Comparison of ENCODE assay signal across 29 cellular contexts in the genomic region with DNA sequence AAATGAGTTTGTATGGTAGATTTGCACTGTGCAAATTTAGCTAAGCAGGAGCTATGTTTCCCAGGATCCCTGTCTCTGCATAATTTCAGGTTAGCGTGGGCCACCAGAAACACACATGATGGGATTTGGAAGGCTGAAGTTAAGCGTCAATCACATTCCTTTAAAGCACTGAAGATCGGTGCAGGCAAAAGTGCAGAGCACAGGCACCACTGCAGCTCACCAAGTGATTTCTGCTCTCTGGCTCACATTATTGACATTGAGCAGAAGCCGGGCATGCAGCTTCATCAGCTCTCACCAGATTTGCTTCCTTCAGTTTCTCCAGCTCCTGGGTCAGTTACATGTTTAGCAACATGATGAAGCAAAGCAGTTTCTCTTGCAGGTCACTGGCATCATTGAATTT.
DNase-seq lines count a peak whose midpoint lies in the region; ATAC-seq, FAIRE-seq and TF ChIP-seq lines count a peak whose summit lies in the region.
"Had no signal": no experiment of that assay in that cellular context is flagged by ENCODE, and none has a peak within 500 bp of the region (broad histone marks: within the 10 kb centered on the region; RNA-seq: fewer than 3 reads in every experiment).

No MANE protein-coding gene starts in this region.

- H3K27ac ChIP-seq in A549 (peak overlapping the region; percentile 28 to 65), H1 (ENCODE audit: low read depth, low read length) (no peak overlapping the region), neural progenitor cell (no peak overlapping the region)
- H3K27ac ChIP-seq: brain microvascular endothelial cell, KMS-11, left lung, VCaP had no signal

- H3K9me3 Mint-ChIP-seq in HFFc6 (no peaks in the 10 kb centered on the region), neural progenitor cell (no peaks in the 10 kb centered on the region)
- H3K9me3 Mint-ChIP-seq in activated CD4-positive, alpha-beta T cell treated with anti-CD3 and anti-CD28 coated beads for 36 hours (ENCODE audit: low read depth), result no peaks in the 10 kb centered on the region
- H3K9me3 Mint-ChIP-seq: activated naive CD4-positive, alpha-beta T cell treated with anti-CD3 and anti-CD28 coated beads, Interleukin-2, amount 10 ng/mL, durations not matched to agents 7 days and 5 days; CD8-positive, alpha-beta memory T cell; naive thymus-derived CD8-positive, alpha-beta T cell had no signal

- no peak for ATAC-seq in A549
- ATAC-seq in HG02759 (IDR thresholded peaks at IDR 0.05; ENCODE audit: unreplicated experiment), result no peak
- ATAC-seq in activated CD4-positive, alpha-beta T cell treated with anti-CD3 and anti-CD28 coated beads for 36 hours, result no peak
- ATAC-seq: activated CD8-positive, alpha-beta T cell treated with anti-CD3 and anti-CD28 coated beads, Interleukin-2, amount 10 ng/mL, durations not matched to agents 7 days and 5 days; left lung; naive thymus-derived CD8-positive, alpha-beta T cell had no signal

- 59% methylated on average over 4 of the region's 4 CpGs for WGBS in A549 (ENCODE audit: missing lambda C conversion rate)
- WGBS in H1 (ENCODE audit: extremely low coverage in 1 of 2, insufficient coverage in 1 of 2, insufficient read length in 1 of 2, insufficient replicate concordance in 2 of 2, low coverage in 1 of 2, low lambda C conversion rate in 2 of 2, missing lambda C conversion rate in 1 of 2), 2 experiments, result 76% methylated on average over 4 of the region's 4 CpGs; no CpG with 5 or more reads in 1 of the 2 experiments

- no peak for TF ChIP-seq RAD21 in A549 (conservative IDR thresholded peaks at IDR 0.05 in 1 of 2, IDR thresholded peaks at IDR 0.05 in 1 of 2)
- TF ChIP-seq RAD21 in H1 (IDR thresholded peaks at IDR 0.05 in 1 of 2, conservative IDR thresholded peaks at IDR 0.05 in 1 of 2; ENCODE audit: low read depth in 2 of 2, low read length in 2 of 2), result no peak

- FAIRE-seq in A549 (lab: Jason Lieb, UNC), result no peak
- no peak for FAIRE-seq in H1 (lab: Jason Lieb, UNC)
- FAIRE-seq: islet of Langerhans had no signal

- POLR2A ChIA-PET in A549 (lab: Yijun Ruan, JAX) (no interaction called here), H1 (lab: Charles Lee; ENCODE audit: partially characterized antibody) (no interaction called here)
- POLR2A ChIA-PET in activated CD4-positive, alpha-beta T cell treated with anti-CD3 and anti-CD28 coated beads for 36 hours (lab: Charles Lee), result no interaction called here

- no peaks in the 10 kb centered on the region for H3K79me1 ChIP-seq in H1 (ENCODE audit: low read depth, low read length)

- H3K23me2 ChIP-seq in H1 (ENCODE audit: low read depth, low read length), result no peaks in the 10 kb centered on the region

- no peak overlapping the region for H3K4me3 ChIP-seq in A549
- H3K4me3 ChIP-seq in H1 (ENCODE audit: extremely low read depth in 1 of 4, insufficient read depth in 2 of 4, low read depth in 3 of 4, low read length in 4 of 4), result no peak overlapping the region
- H3K4me3 ChIP-seq in neural progenitor cell, result no peak overlapping the region
- H3K4me3 ChIP-seq: left lung, stomach, tibial nerve had no signal

- intact Hi-C loops in activated CD4-positive, alpha-beta T cell treated with anti-CD3 and anti-CD28 coated beads for 36 hours (cut with DNase I, micrococcal nuclease), result loop anchor here in 1 of 2 experiments (5.0 kb wide), 1 partner anchor 397 kb away; no protein-coding TSS in a partner anchor

- H3K18ac ChIP-seq in H1 (ENCODE audit: extremely low read depth, low read length), result no peak overlapping the region

- H2BK120ac ChIP-seq in H1 (replicated peaks; ENCODE audit: low read depth, low read length), result no peak overlapping the region

- H2BK12ac ChIP-seq in H1 (ENCODE audit: low read depth, low read length), result no peak overlapping the region

- H3K23ac ChIP-seq in H1 (ENCODE audit: insufficient read length), result no peak overlapping the region

- H3K56ac ChIP-seq in H1 (replicated peaks; ENCODE audit: insufficient read length, low read depth, low read length), result no peak overlapping the region

- H4K8ac ChIP-seq in H1 (ENCODE audit: extremely low read depth, insufficient read depth, low read length), result no peak overlapping the region

- H4K5ac ChIP-seq in H1 (ENCODE audit: insufficient read length, low read depth, low read length), result no peak overlapping the region

- CTCF ChIA-PET in A549 (lab: Yijun Ruan, JAX), result interaction anchor here (0.9 kb wide), 2 partner anchors 89 to 343 kb away, joined by 3 read pairs; no protein-coding TSS in a partner anchor
- CTCF ChIA-PET in H1 (lab: Charles Lee; ENCODE audit: partially characterized antibody), result interaction anchor here (0.5 to 1.6 kb wide), 2 partner anchors 30 to 43 kb away, joined by 3 to 4 read pairs; no protein-coding TSS in a partner anchor
- CTCF ChIA-PET in activated CD4-positive, alpha-beta T cell treated with anti-CD3 and anti-CD28 coated beads for 36 hours (lab: Charles Lee), result no interaction called here

- TF ChIP-seq CTCF in A549 (IDR thresholded peaks at IDR 0.05) (no peak), HFFc6 (IDR thresholded peaks at IDR 0.05) (no peak), H1 (IDR thresholded peaks at IDR 0.05; ENCODE audit: control extremely low read depth in 1 of 3, insufficient read depth in 1 of 3, low read depth in 1 of 3, low read length in 3 of 3) (no peak), neural progenitor cell (IDR thresholded peaks at IDR 0.05) (no peak)

- H3K36me3 Mint-ChIP-seq in HFFc6 (ENCODE audit: low read depth), result no peaks in the 10 kb centered on the region
- no peaks in the 10 kb centered on the region for H3K36me3 Mint-ChIP-seq in neural progenitor cell
- no peaks in the 10 kb centered on the region for H3K36me3 Mint-ChIP-seq in activated CD4-positive, alpha-beta T cell treated with anti-CD3 and anti-CD28 coated beads for 36 hours (ENCODE audit: low read depth)
- H3K36me3 Mint-ChIP-seq: CD8-positive, alpha-beta memory T cell; naive thymus-derived CD8-positive, alpha-beta T cell had no signal

- peaks cover 0 to 2% (median 0%) of the 10 kb centered on the region in 4 experiments; a peak in 1 of 7 replicates for H3K27me3 ChIP-seq in H1 (replicated peaks in 1 of 4; ENCODE audit: control insufficient read depth in 3 of 4, extremely low read depth in 1 of 4, insufficient read depth in 3 of 4, low read length in 3 of 4)
- H3K27me3 ChIP-seq in neural progenitor cell, result no peaks in the 10 kb centered on the region
- H3K27me3 ChIP-seq: brain microvascular endothelial cell, left lung, stomach, tibial nerve had no signal

- H3K36me3 ChIP-seq in H1 (ENCODE audit: control insufficient read depth in 2 of 4, insufficient read depth in 4 of 4, low read length in 3 of 4) (no peaks in the 10 kb centered on the region), neural progenitor cell (no peaks in the 10 kb centered on the region)
- H3K36me3 ChIP-seq: brain microvascular endothelial cell, left lung, stomach, tibial nerve had no signal

- TF ChIP-seq EP300 in A549 (IDR thresholded peaks at IDR 0.05), result no peak
- no peak for TF ChIP-seq EP300 in H1 (IDR thresholded peaks at IDR 0.05; ENCODE audit: borderline replicate concordance in 1 of 2, low read depth in 2 of 2, low read length in 2 of 2)

- H3K79me2 ChIP-seq in H1 (ENCODE audit: control insufficient read depth in 1 of 2, insufficient read depth in 2 of 2, low read length in 2 of 2), result no peaks in the 10 kb centered on the region
- H3K79me2 ChIP-seq in neural progenitor cell (ENCODE audit: low read depth), result no peaks in the 10 kb centered on the region

- H3F3A ChIP-seq in neural progenitor cell (ENCODE audit: low read depth), result no peaks in the 10 kb centered on the region

- H3K4me1 Mint-ChIP-seq in HFFc6 (ENCODE audit: low read depth) (peaks cover 97% of the 10 kb centered on the region), neural progenitor cell (peaks cover 32% of the 10 kb centered on the region)
- H3K4me1 Mint-ChIP-seq in activated CD4-positive, alpha-beta T cell treated with anti-CD3 and anti-CD28 coated beads for 36 hours, result peaks cover 94% of the 10 kb centered on the region

- H3K9ac ChIP-seq in H1 (replicated peaks in 1 of 4; ENCODE audit: extremely low read depth in 1 of 4, low read depth in 3 of 4, low read length in 3 of 4), result no peak overlapping the region
- no peak overlapping the region for H3K9ac ChIP-seq in neural progenitor cell
- H3K9ac ChIP-seq: KMS-11 had no signal

- no peaks in the 10 kb centered on the region for H3K27me3 Mint-ChIP-seq in HFFc6 (ENCODE audit: insufficient read depth)
- H3K27me3 Mint-ChIP-seq in neural progenitor cell (ENCODE audit: insufficient read depth, low read depth), result peaks cover 6% of the 10 kb centered on the region
- peaks cover 8% of the 10 kb centered on the region for H3K27me3 Mint-ChIP-seq in activated CD4-positive, alpha-beta T cell treated with anti-CD3 and anti-CD28 coated beads for 36 hours
- H3K27me3 Mint-ChIP-seq: CD8-positive, alpha-beta memory T cell; naive thymus-derived CD8-positive, alpha-beta T cell had no signal

- no peak for DNase-seq in A549 (ENCODE audit: low read depth in 1 of 2, low spot score in 1 of 2)
- DNase-seq in HFFc6, result no peak
- no peak for DNase-seq in H1 (ENCODE audit: low read depth in 1 of 2, low spot score in 2 of 2)
- DNase-seq in neural progenitor cell (ENCODE audit: low spot score), result no peak
- no peak for DNase-seq in cortex of kidney (lab: John Stamatoyannopoulos, UW)
- DNase-seq in activated CD4-positive, alpha-beta T cell treated with anti-CD3 and anti-CD28 coated beads for 36 hours, result no peak
- DNase-seq: activated CD4-positive, alpha-beta T cell treated with anti-CD3 and anti-CD28 coated beads for 4 hours; activated CD8-positive, alpha-beta T cell treated with anti-CD3 and anti-CD28 coated beads, Interleukin-2, amount 10 ng/mL, durations not matched to agents 7 days and 5 days; activated naive CD4-positive, alpha-beta T cell treated with anti-CD3 and anti-CD28 coated beads, Interleukin-2, amount 10 ng/mL, durations not matched to agents 7 days and 5 days; amygdala; brain microvascular endothelial cell; CD8-positive, alpha-beta memory T cell; GOT3; left lung; MM.1S; naive thymus-derived CD8-positive, alpha-beta T cell; NCI-H2029; NCI-H510A treated with DMSO at 0.1 percent for 48 hours; occipital lobe; SHP77; stimulated activated CD4-positive, alpha-beta T cell treated with anti-CD3 and anti-CD28 coated beads, Interleukin-2, amount 100 ng/mL, for 24 hours; stomach; SW 1271; T1000 had no signal

- H2AFZ ChIP-seq in H1 (ENCODE audit: low read length) (peak overlapping the region; percentile 81; the same call in 1 of the 2 replicates), neural progenitor cell (replicated peaks) (peak overlapping the region; percentile 91)

- H3K14ac ChIP-seq in H1 (ENCODE audit: insufficient read length), result no peak overlapping the region

- H2BK5ac ChIP-seq in H1 (ENCODE audit: low read depth, low read length), result no peak overlapping the region

- H3K4ac ChIP-seq in H1 (replicated peaks; ENCODE audit: insufficient read length, low read depth, low read length), result no peak overlapping the region

- H2BK20ac ChIP-seq in H1 (ENCODE audit: low read length), result no peak overlapping the region

- no peaks in the 10 kb centered on the region for H3K9me3 ChIP-seq in A549
- no peaks in the 10 kb centered on the region for H3K9me3 ChIP-seq in H1 (ENCODE audit: insufficient read depth in 2 of 2, low read depth in 1 of 2, low read length in 1 of 2)
- H3K9me3 ChIP-seq in neural progenitor cell (ENCODE audit: low read depth), result no peaks in the 10 kb centered on the region
- H3K9me3 ChIP-seq: left lung, stomach, tibial nerve had no signal

- H3K4me3 Mint-ChIP-seq in HFFc6, result no peak overlapping the region
- H3K4me3 Mint-ChIP-seq in neural progenitor cell, result no peak overlapping the region
- H3K4me3 Mint-ChIP-seq in activated CD4-positive, alpha-beta T cell treated with anti-CD3 and anti-CD28 coated beads for 36 hours, result no peak overlapping the region
- H3K4me3 Mint-ChIP-seq: activated CD8-positive, alpha-beta T cell treated with anti-CD3 and anti-CD28 coated beads, Interleukin-2, amount 10 ng/mL, durations not matched to agents 7 days and 5 days; activated naive CD4-positive, alpha-beta T cell treated with anti-CD3 and anti-CD28 coated beads, Interleukin-2, amount 10 ng/mL, durations not matched to agents 7 days and 5 days; CD8-positive, alpha-beta memory T cell had no signal

- H3K4me1 ChIP-seq in A549, result peaks cover 88% of the 10 kb centered on the region
- H3K4me1 ChIP-seq in H1 (replicated peaks in 1 of 4; ENCODE audit: control insufficient read depth in 3 of 4, insufficient read depth in 4 of 4, low read length in 3 of 4), result no peaks in the 10 kb centered on the region
- peaks cover 19% of the 10 kb centered on the region for H3K4me1 ChIP-seq in neural progenitor cell

- H4K20me1 ChIP-seq in H1 (replicated peaks in 1 of 2; ENCODE audit: control insufficient read depth in 1 of 2, insufficient read depth in 2 of 2, low read length in 2 of 2) (no peaks in the 10 kb centered on the region), neural progenitor cell (ENCODE audit: low read depth) (no peaks in the 10 kb centered on the region)

- TF ChIP-seq POLR2A in A549 (IDR thresholded peaks at IDR 0.05; ENCODE audit: low read length) (no peak), H1 (IDR thresholded peaks at IDR 0.05; ENCODE audit: control extremely low read depth in 1 of 2, low read depth in 2 of 2, low read length in 2 of 2) (no peak)

- no peak overlapping the region for H4K91ac ChIP-seq in H1 (replicated peaks; ENCODE audit: insufficient read length, low read length)

- H3K4me2 ChIP-seq in A549 (no peak overlapping the region), H1 (ENCODE audit: insufficient read depth in 1 of 2, low read depth in 2 of 2, low read length in 2 of 2) (no peak overlapping the region), neural progenitor cell (no peak overlapping the region)
- H3K4me2 ChIP-seq: KMS-11 had no signal

- H3K27ac Mint-ChIP-seq in HFFc6 (peak overlapping the region; percentile 76), neural progenitor cell (no peak overlapping the region)
- H3K27ac Mint-ChIP-seq in activated CD4-positive, alpha-beta T cell treated with anti-CD3 and anti-CD28 coated beads for 36 hours, result no peak overlapping the region
- H3K27ac Mint-ChIP-seq: activated CD8-positive, alpha-beta T cell treated with anti-CD3 and anti-CD28 coated beads, Interleukin-2, amount 10 ng/mL, durations not matched to agents 7 days and 5 days; activated naive CD4-positive, alpha-beta T cell treated with anti-CD3 and anti-CD28 coated beads, Interleukin-2, amount 10 ng/mL, durations not matched to agents 7 days and 5 days; CD8-positive, alpha-beta memory T cell had no signal

- H2BK15ac ChIP-seq in H1 (ENCODE audit: low read length), result no peak overlapping the region

- H2AK5ac ChIP-seq in H1 (ENCODE audit: low read depth, low read length), result no peak overlapping the region

Comparison
In these comparisons a context has a peak if more than half of its experiments do, and no peak if none do; other contexts are left out.
1. H3K27ac ChIP-seq: peak in A549 (2 of 2); none in H1 (single experiment) and neural progenitor cell (single experiment).